ENCODE assay signal across 9 cellular contexts in genomic region chr7:8149222-8149621, GRCh38.
DNase-seq lines count a peak whose midpoint lies in the region; ATAC-seq and TF ChIP-seq lines count a peak whose summit lies in the region.
"Had no signal": no experiment of that assay in that cellular context is flagged by ENCODE, and none has a peak within 500 bp of the region (broad histone marks: within the 10 kb centered on the region; RNA-seq: fewer than 3 reads in every experiment).

No MANE protein-coding gene starts in this region.

- TF ChIP-seq CTCF in Loucy (conservative IDR thresholded peaks at IDR 0.05; ENCODE audit: low read length) = no peak

- H3K27me3 ChIP-seq in Loucy (ENCODE audit: insufficient read depth, low read length, poor library complexity, severe bottlenecking) = no peaks in the 10 kb centered on the region

- DNase-seq in left lobe of liver (ENCODE audit: low spot score) (no peak), NCI-H1092 (lab: John Stamatoyannopoulos, UW) (no peak), iPS-NIHi11 (ENCODE audit: low spot score) (no peak), cerebellum (ENCODE audit: low spot score) (no peak), mucosa of gallbladder (ENCODE audit: low spot score) (no peak)
- DNase-seq: NCI-H510A treated with DMSO at 0.1 percent for 48 hours had no signal

- peak overlapping the region; percentile 66 for H3K9ac ChIP-seq in Loucy (ENCODE audit: low read depth, low read length, poor library complexity, severe bottlenecking)

- H3K36me3 ChIP-seq in Loucy (ENCODE audit: insufficient read depth, low read length) = no peaks in the 10 kb centered on the region

- H2AFZ ChIP-seq in Loucy (ENCODE audit: low read length) = no peak overlapping the region

- H3K9me2 ChIP-seq in Loucy (replicated peaks; ENCODE audit: low read depth, low read length) = no peaks in the 10 kb centered on the region

- no peaks in the 10 kb centered on the region for H4K20me1 ChIP-seq in Loucy (ENCODE audit: insufficient read depth, low read length, poor library complexity, severe bottlenecking)

- peak; percentile 41 for ATAC-seq in GM18499 (IDR thresholded peaks at IDR 0.05; ENCODE audit: insufficient read depth, unreplicated experiment)
- ATAC-seq in GM21515 (IDR thresholded peaks at IDR 0.05; ENCODE audit: unreplicated experiment) = peak; percentile 57
- ATAC-seq in left lobe of liver = peak; percentile 44

- peak overlapping the region; percentile 70 for H3K4me2 ChIP-seq in Loucy (ENCODE audit: low read depth, low read length, poor library complexity, severe bottlenecking)

- peaks cover 84% of the 10 kb centered on the region for H3K4me1 ChIP-seq in Loucy (ENCODE audit: insufficient read depth, low read length, poor library complexity, severe bottlenecking)

- H3K9me3 ChIP-seq in Loucy (ENCODE audit: insufficient read depth, low read depth, low read length) = no peaks in the 10 kb centered on the region

- H3K4me3 ChIP-seq in Loucy (ENCODE audit: low read length, poor library complexity, severe bottlenecking) = peak overlapping the region; percentile 42

- peaks cover 12% of the 10 kb centered on the region; the same call in 1 of the 2 replicates for H3F3A ChIP-seq in Loucy (ENCODE audit: low read depth)

- no peaks in the 10 kb centered on the region for H3K79me2 ChIP-seq in Loucy (ENCODE audit: insufficient read depth, low read length)
